30 cellular contexts compared by ENCODE assay signal in genomic region chrX:71666240-71667223, GRCh38. TPM values are rescaled to one million over a fixed set of nuclear protein-coding genes. Genes with fewer than 3 reads are reported as not detected.
"Had no signal": no experiment of that assay in that cellular context is flagged by ENCODE, and none has a peak within 500 bp of the region (broad histone marks: within the 10 kb centered on the region; RNA-seq: fewer than 3 reads in every experiment).

No MANE protein-coding gene starts in this region.

- H3K4me1 Mint-ChIP-seq: nephron had no signal

- H3K27me3 Mint-ChIP-seq: activated CD4-positive, alpha-beta memory T cell treated with anti-CD3 and anti-CD28 coated beads, Interleukin-2, amount 10 ng/mL, durations not matched to agents 7 days and 5 days; T-helper 17 cell had no signal

- H3K4me3 Mint-ChIP-seq: activated CD4-positive, alpha-beta memory T cell treated with anti-CD3 and anti-CD28 coated beads, Interleukin-2, amount 10 ng/mL, durations not matched to agents 7 days and 5 days; activated CD8-positive, alpha-beta memory T cell treated with anti-CD3 and anti-CD28 coated beads, Interleukin-2, amount 10 ng/mL, durations not matched to agents 7 days and 5 days; activated T-helper 1 cell treated with anti-CD3 and anti-CD28 coated beads, Interleukin-12 subunit alpha, Interleukin-12 subunit beta, Interleukin-2, Interleukin-4 antibody, amounts not matched to agents 30 ng/mL and 10 ng/mL and 1 ng/mL, durations not matched to agents 14 hours and 24 hours and 36 hours; effector memory CD8-positive, alpha-beta T cell; nephron; stimulated activated memory B cell treated with anti-CD40 and anti-IgM and Interleukin-4, amounts not matched to agents 10 μg/mL and 1 μg/mL and 100 μg/mL, for 72 hours; T-helper 17 cell had no signal

- DNase-seq: activated CD4-positive, alpha-beta memory T cell treated with anti-CD3 and anti-CD28 coated beads, Interleukin-2, amount 10 ng/mL, durations not matched to agents 7 days and 5 days; activated CD4-positive, alpha-beta T cell treated with anti-CD3 and anti-CD28 coated beads for 4 hours; activated CD4-positive, CD25-positive, alpha-beta regulatory T cell; activated CD8-positive, alpha-beta memory T cell treated with anti-CD3 and anti-CD28 coated beads, Interleukin-2, amount 10 ng/mL, durations not matched to agents 7 days and 5 days; brain microvascular endothelial cell; caudate nucleus; dermis blood vessel endothelial cell; effector memory CD8-positive, alpha-beta T cell; glutamatergic neuron; left ventricle myocardium inferior; mammary epithelial cell; right lobe of liver; small intestine; stimulated activated CD4-positive, alpha-beta T cell treated with anti-CD3 and anti-CD28 coated beads, Interleukin-15, amount 100 ng/mL, for 24 hours; stomach; T-helper 17 cell; transverse colon had no signal

- H3K4me3 ChIP-seq: hepatocyte, left ventricle myocardium inferior, right lobe of liver, stomach, suprapubic skin, transverse colon had no signal

- H3K27me3 ChIP-seq: brain microvascular endothelial cell, hepatocyte, right lobe of liver, stomach, suprapubic skin, transverse colon had no signal

- H3K36me3 ChIP-seq: brain microvascular endothelial cell, left ventricle myocardium inferior, right lobe of liver, stomach, suprapubic skin, transverse colon had no signal

- H3K9me3 ChIP-seq: left ventricle myocardium inferior, right lobe of liver, stomach, suprapubic skin, transverse colon had no signal

- H3K27ac ChIP-seq: brain microvascular endothelial cell, hepatocyte, left ventricle myocardium inferior, parathyroid adenoma, right lobe of liver, stomach, suprapubic skin, transverse colon had no signal

- H3K27ac Mint-ChIP-seq: activated CD4-positive, alpha-beta memory T cell treated with anti-CD3 and anti-CD28 coated beads, Interleukin-2, amount 10 ng/mL, durations not matched to agents 7 days and 5 days; activated CD8-positive, alpha-beta memory T cell treated with anti-CD3 and anti-CD28 coated beads, Interleukin-2, amount 10 ng/mL, durations not matched to agents 7 days and 5 days; activated naive CD4-positive, alpha-beta T cell treated with anti-CD3 and anti-CD28 coated beads, Interleukin-2, amount 50 U/mL, for 72 hours; activated T-helper 1 cell treated with anti-CD3 and anti-CD28 coated beads, Interleukin-12 subunit alpha, Interleukin-12 subunit beta, Interleukin-2, Interleukin-4 antibody, amounts not matched to agents 30 ng/mL and 10 ng/mL and 1 ng/mL, durations not matched to agents 14 hours and 24 hours and 36 hours; effector memory CD8-positive, alpha-beta T cell; nephron; stimulated activated memory B cell treated with anti-CD40 and anti-IgM and Interleukin-4, amounts not matched to agents 10 μg/mL and 1 μg/mL and 100 μg/mL, for 72 hours; T-helper 17 cell had no signal

- H3K4me1 ChIP-seq: left ventricle myocardium inferior, parathyroid adenoma, right lobe of liver, stomach, transverse colon had no signal

- H3K36me3 Mint-ChIP-seq: activated CD8-positive, alpha-beta memory T cell treated with anti-CD3 and anti-CD28 coated beads, Interleukin-2, amount 10 ng/mL, durations not matched to agents 7 days and 5 days; activated naive CD4-positive, alpha-beta T cell treated with anti-CD3 and anti-CD28 coated beads, Interleukin-2, amount 50 U/mL, for 72 hours; stimulated activated memory B cell treated with anti-CD40 and anti-IgM and Interleukin-4, amounts not matched to agents 10 μg/mL and 1 μg/mL and 100 μg/mL, for 72 hours had no signal

- H3K9me3 Mint-ChIP-seq: activated CD4-positive, alpha-beta memory T cell treated with anti-CD3 and anti-CD28 coated beads, Interleukin-2, amount 10 ng/mL, durations not matched to agents 7 days and 5 days; activated naive CD4-positive, alpha-beta T cell treated with anti-CD3 and anti-CD28 coated beads, Interleukin-2, amount 50 U/mL, for 72 hours; activated T-helper 1 cell treated with anti-CD3 and anti-CD28 coated beads, Interleukin-12 subunit alpha, Interleukin-12 subunit beta, Interleukin-2, Interleukin-4 antibody, amounts not matched to agents 30 ng/mL and 10 ng/mL and 1 ng/mL, durations not matched to agents 14 hours and 24 hours and 36 hours; effector memory CD8-positive, alpha-beta T cell; nephron; stimulated activated memory B cell treated with anti-CD40 and anti-IgM and Interleukin-4, amounts not matched to agents 10 μg/mL and 1 μg/mL and 100 μg/mL, for 72 hours had no signal

RNA-seq across cellular contexts. Expression of gene CXCR3, which starts 48.2 kb away (rescaled TPM):
- total RNA-seq: dermis blood vessel endothelial cell, endothelial cell of umbilical vein, esophagus mucosa, frontal cortex, hepatocyte, left ventricle myocardium inferior, mammary epithelial cell, myocyte, pulmonary artery endothelial cell, stomach had no signal
- polyA plus RNA-seq: endothelial cell of umbilical vein, hepatocyte, mammary epithelial cell had no signal

RNA-seq across cellular contexts. Expression of gene CXorf49, which starts 51.6 kb away (rescaled TPM):
- total RNA-seq: activated CD4-positive, alpha-beta memory T cell treated with anti-CD3 and anti-CD28 coated beads, Interleukin-2, amount 10 ng/mL, durations not matched to agents 7 days and 5 days; activated CD8-positive, alpha-beta memory T cell treated with anti-CD3 and anti-CD28 coated beads, Interleukin-2, amount 10 ng/mL, durations not matched to agents 7 days and 5 days; activated naive CD4-positive, alpha-beta T cell treated with anti-CD3 and anti-CD28 coated beads, Interleukin-2, amount 50 U/mL, for 72 hours; activated T-helper 1 cell treated with anti-CD3 and anti-CD28 coated beads, Interleukin-12 subunit alpha, Interleukin-12 subunit beta, Interleukin-2, Interleukin-4 antibody, amounts not matched to agents 30 ng/mL and 10 ng/mL and 1 ng/mL, durations not matched to agents 14 hours and 24 hours and 36 hours; aorta; dermis blood vessel endothelial cell; endothelial cell of umbilical vein; frontal cortex; hepatocyte; left ventricle myocardium inferior; mammary epithelial cell; myocyte; pulmonary artery endothelial cell; right lobe of liver; stomach; suprapubic skin; T-helper 17 cell; transverse colon had no signal
- polyA plus RNA-seq: aorta, endothelial cell of umbilical vein, mammary epithelial cell, small intestine had no signal
